15 cellular contexts compared by ENCODE assay signal in genomic region chr12:79848321-79848720, GRCh38.
DNase-seq lines count a peak whose midpoint lies in the region; ATAC-seq and TF ChIP-seq lines count a peak whose summit lies in the region.
"Had no signal": no experiment of that assay in that cellular context is flagged by ENCODE, and none has a peak within 500 bp of the region (broad histone marks: within the 10 kb centered on the region; RNA-seq: fewer than 3 reads in every experiment).

No MANE protein-coding gene starts in this region.

- peaks cover 22% of the 10 kb centered on the region for H3K36me3 Mint-ChIP-seq in central memory CD8-positive, alpha-beta T cell (ENCODE audit: insufficient read depth)
- peaks cover 45% of the 10 kb centered on the region for H3K36me3 Mint-ChIP-seq in nephron (ENCODE audit: low read depth)

- H3K27me3 Mint-ChIP-seq in central memory CD8-positive, alpha-beta T cell, result no peaks in the 10 kb centered on the region
- no peaks in the 10 kb centered on the region for H3K27me3 Mint-ChIP-seq in nephron (ENCODE audit: low read depth)

- H3K4me3 Mint-ChIP-seq in central memory CD8-positive, alpha-beta T cell, result no peak overlapping the region
- H3K4me3 Mint-ChIP-seq in nephron, result no peak overlapping the region
- H3K4me3 Mint-ChIP-seq: neural progenitor cell had no signal

- ATAC-seq in central memory CD8-positive, alpha-beta T cell (replicated peaks; ENCODE audit: extremely low read depth, poor library complexity, severe bottlenecking), result peak; percentile 75
- no peak for ATAC-seq in HG03039 (IDR thresholded peaks at IDR 0.05; ENCODE audit: unreplicated experiment)

- H3K27ac Mint-ChIP-seq in central memory CD8-positive, alpha-beta T cell (ENCODE audit: low read depth), result peak overlapping the region; percentile 83
- H3K27ac Mint-ChIP-seq in nephron, result peak overlapping the region; percentile 42 to 75 (median 46)
- H3K27ac Mint-ChIP-seq: neural progenitor cell had no signal

- TF ChIP-seq CTCF in nephron (IDR thresholded peaks at IDR 0.05; ENCODE audit: unreplicated experiment in 3 of 3), result no peak

- peaks cover 6% of the 10 kb centered on the region for H3K9me3 Mint-ChIP-seq in central memory CD8-positive, alpha-beta T cell
- peaks cover 15% of the 10 kb centered on the region for H3K9me3 Mint-ChIP-seq in nephron

- DNase-seq in NCI-H2029 (lab: John Stamatoyannopoulos, UW) (peak; percentile 28), NCI-H2029 treated with DMSO at 0.1 percent for 48 hours (lab: John Stamatoyannopoulos, UW) (no peak), NCI-H146 (lab: John Stamatoyannopoulos, UW) (peak; percentile 39), HT-29 (ENCODE audit: low spot score) (no peak), NCI-H1436 (lab: John Stamatoyannopoulos, UW) (no peak)
- DNase-seq in central memory CD8-positive, alpha-beta T cell (ENCODE audit: low spot score in 2 of 2), result no peak
- DNase-seq: 8988T, DMS79, foreskin melanocyte, GOT3, NCI-H187 treated with DMSO at 0.1 percent for 48 hours, thyroid gland had no signal

- H3K4me1 Mint-ChIP-seq in central memory CD8-positive, alpha-beta T cell, result peaks cover 61% of the 10 kb centered on the region
- H3K4me1 Mint-ChIP-seq in nephron, result peaks cover 10% of the 10 kb centered on the region

Comparison
In these comparisons a context has a peak if more than half of its experiments do, and no peak if none do; other contexts are left out.
1. DNase-seq: peak in NCI-H2029 (single experiment) and NCI-H146 (single experiment); none in NCI-H2029 treated with DMSO at 0.1 percent for 48 hours (single experiment), central memory CD8-positive, alpha-beta T cell (0 of 2), HT-29 (single experiment) and NCI-H1436 (single experiment).